In the genomic region with DNA sequence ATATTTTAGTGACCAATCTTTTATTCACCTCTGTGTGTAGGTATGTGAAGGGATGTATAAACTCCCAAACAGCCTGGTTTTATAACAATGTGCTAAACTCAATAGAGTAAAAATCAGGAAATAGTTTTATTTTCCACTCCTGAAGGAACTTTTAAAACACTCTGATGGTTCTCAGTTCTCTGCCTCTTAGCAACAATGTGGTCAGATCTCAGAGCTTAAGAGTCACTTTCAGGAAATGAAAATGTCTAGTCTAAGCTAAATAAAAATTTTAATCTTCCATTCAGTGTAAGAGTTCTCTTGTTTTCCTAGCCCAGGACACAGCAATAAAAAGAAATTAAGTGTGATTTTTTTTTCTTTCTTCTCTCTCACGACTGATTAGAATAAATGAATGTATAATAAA, we compare ENCODE assay signal across 14 cellular contexts.
A peak's percentile ranks its signal among the peaks of the same experiment; 100 is the strongest.
DNase-seq lines count a peak whose midpoint lies in the region; ATAC-seq and TF ChIP-seq lines count a peak whose summit lies in the region.
"Had no signal": no experiment of that assay in that cellular context is flagged by ENCODE, and none has a peak within 500 bp of the region (broad histone marks: within the 10 kb centered on the region; RNA-seq: fewer than 3 reads in every experiment).

No MANE protein-coding gene starts in this region.

- intact Hi-C loops in A673 (cut with micrococcal nuclease; ENCODE audit: unreplicated experiment), result no loop called here

- H3K4me3 Mint-ChIP-seq in memory B cell (peak overlapping the region; percentile 49), mesothelial cell of epicardium (no peak overlapping the region)
- H3K4me3 Mint-ChIP-seq: neural progenitor cell had no signal

- peaks cover 12% of the 10 kb centered on the region for H3K4me1 ChIP-seq in A673 (ENCODE audit: insufficient read depth, low read length, poor library complexity, severe bottlenecking)
- H3K4me1 ChIP-seq: neural progenitor cell had no signal

- POLR2A ChIA-PET in A673 (lab: Charles Lee; ENCODE audit: low non-redundant PET), result no interaction called here

- CTCF ChIA-PET in A673 (lab: Charles Lee), result no interaction called here

- H3K9me3 Mint-ChIP-seq in memory B cell (no peaks in the 10 kb centered on the region), mesothelial cell of epicardium (peaks cover 4% of the 10 kb centered on the region)
- H3K9me3 Mint-ChIP-seq: neural progenitor cell had no signal

- H3K36me3 Mint-ChIP-seq in memory B cell (no peaks in the 10 kb centered on the region), mesothelial cell of epicardium (no peaks in the 10 kb centered on the region)
- H3K36me3 Mint-ChIP-seq: neural progenitor cell had no signal

- H3K4me3 ChIP-seq in A673 (ENCODE audit: low read depth, low read length, poor library complexity, severe bottlenecking), result no peak overlapping the region
- H3K4me3 ChIP-seq: neural progenitor cell, tibial artery had no signal

- no TSS peak for BruUV-seq in A673 (replicated peaks; lab: Mats Ljungman, UMichigan)

- no peaks in the 10 kb centered on the region for H3K9me3 ChIP-seq in A673 (ENCODE audit: low read depth, low read length, poor library complexity, severe bottlenecking)
- H3K9me3 ChIP-seq: tibial artery had no signal

- H3K4me1 Mint-ChIP-seq in memory B cell, result peaks cover 18% of the 10 kb centered on the region
- no peaks in the 10 kb centered on the region for H3K4me1 Mint-ChIP-seq in mesothelial cell of epicardium
- H3K4me1 Mint-ChIP-seq: neural progenitor cell had no signal

- no peaks in the 10 kb centered on the region for H3K27me3 Mint-ChIP-seq in memory B cell
- H3K27me3 Mint-ChIP-seq in mesothelial cell of epicardium (ENCODE audit: low read depth), result no peaks in the 10 kb centered on the region

- H3K27ac ChIP-seq in A673 (ENCODE audit: low read depth, low read length, poor library complexity, severe bottlenecking), result no peak overlapping the region
- H3K27ac ChIP-seq: neural progenitor cell, tibial artery had no signal

- no peaks in the 10 kb centered on the region for H3K36me3 ChIP-seq in A673 (ENCODE audit: insufficient read depth, low read length, poor library complexity, severe bottlenecking)
- H3K36me3 ChIP-seq: neural progenitor cell, tibial artery had no signal

- DNase-seq in GM19238 (ENCODE audit: insufficient read length, low spot score) (peak; percentile 4), memory B cell (ENCODE audit: low spot score in 2 of 2) (no peak), mesothelial cell of epicardium (ENCODE audit: low spot score in 2 of 2, unreplicated experiment in 2 of 2) (no peak), EL (no peak), A673 (ENCODE audit: low spot score) (no peak), NCI-H524 treated with DMSO at 0.1 percent for 48 hours (lab: John Stamatoyannopoulos, UW) (no peak)
- DNase-seq: activated effector memory CD4-positive, alpha-beta T cell treated with anti-CD3 and anti-CD28 coated beads, Interleukin-2, amount 50 U/mL, for 16 hours; GOT3; KG1; NCI-H748 treated with DMSO at 0.1 percent for 48 hours; tibial artery had no signal

- H3K27ac Mint-ChIP-seq in memory B cell (peak overlapping the region; percentile 81), mesothelial cell of epicardium (no peak overlapping the region)
- H3K27ac Mint-ChIP-seq: neural progenitor cell had no signal

- ATAC-seq in HG02588 (IDR thresholded peaks at IDR 0.05; ENCODE audit: unreplicated experiment) (peak; percentile 51), HG03558 (IDR thresholded peaks at IDR 0.05; ENCODE audit: extremely low read depth, unreplicated experiment) (peak; percentile 42), memory B cell (ENCODE audit: low read depth) (peak; percentile 65)

- no peak for TF ChIP-seq CTCF in mesothelial cell of epicardium (IDR thresholded peaks at IDR 0.05; ENCODE audit: unreplicated experiment)
- TF ChIP-seq CTCF in A673 (conservative IDR thresholded peaks at IDR 0.05; ENCODE audit: low read depth, low read length), result no peak

- H3K27me3 ChIP-seq in A673 (replicated peaks; ENCODE audit: insufficient read depth, low read depth, low read length, poor library complexity), result no peaks in the 10 kb centered on the region
- H3K27me3 ChIP-seq: neural progenitor cell, tibial artery had no signal
